Comparison of ENCODE assay signal across 10 cellular contexts in genomic region chr17:57518587-57519118, GRCh38.
A peak's percentile ranks its signal among the peaks of the same experiment; 100 is the strongest.
DNase-seq lines count a peak whose midpoint lies in the region; ATAC-seq, FAIRE-seq and TF ChIP-seq lines count a peak whose summit lies in the region.
"Had no signal": no experiment of that assay in that cellular context is flagged by ENCODE, and none has a peak within 500 bp of the region (broad histone marks: within the 10 kb centered on the region; RNA-seq: fewer than 3 reads in every experiment).

No MANE protein-coding gene starts in this region.

- no peak for DNase-seq in A549 (ENCODE audit: low read depth in 1 of 2, low spot score in 1 of 2)
- DNase-seq in NCI-H1092 treated with DMSO at 0.1 percent for 48 hours (lab: John Stamatoyannopoulos, UW) = peak; percentile 93
- DNase-seq in PC-3 = no peak
- DNase-seq in kidney = no peak
- DNase-seq in CD4-positive, alpha-beta memory T cell = no peak
- DNase-seq in GM03348 (ENCODE audit: low spot score) = no peak
- DNase-seq: stimulated activated CD4-positive, alpha-beta T cell treated with anti-CD3 and anti-CD28 coated beads, Interleukin-15, amount 100 ng/mL, for 24 hours had no signal

- CTCF ChIA-PET in A549 (lab: Yijun Ruan, JAX) (interaction anchor here (1.1 to 3.1 kb wide), 5 partner anchors 14 to 275 kb away, joined by 3 to 16 read pairs (median 4); no protein-coding TSS in a partner anchor), PC-3 (lab: Charles Lee) (no interaction called here)
- CTCF ChIA-PET in CD4-positive, alpha-beta memory T cell (lab: Charles Lee; ENCODE audit: partially characterized antibody) = interaction anchor here (1.4 kb wide), 1 partner anchor 275 kb away, joined by 4 read pairs; no protein-coding TSS in a partner anchor

- no peaks in the 10 kb centered on the region for H3K36me3 ChIP-seq in PC-3 (ENCODE audit: low read depth, low read length)
- no peaks in the 10 kb centered on the region for H3K36me3 ChIP-seq in kidney (ENCODE audit: control insufficient read depth in 1 of 2, insufficient read depth in 2 of 2, low read length in 2 of 2)
- H3K36me3 ChIP-seq in CD4-positive, alpha-beta memory T cell (ENCODE audit: insufficient read depth, low read length) = no peaks in the 10 kb centered on the region
- H3K36me3 ChIP-seq: thoracic aorta had no signal

- BruUV-seq in PC-3 (replicated peaks; lab: Mats Ljungman, UMichigan) = no TSS peak

- peak in 1 of 2 experiments; percentile 7; a peak in 4 of 6 replicates for ATAC-seq in A549
- no peak for ATAC-seq in PC-3
- no peak for ATAC-seq in HG02870 (IDR thresholded peaks at IDR 0.05; ENCODE audit: unreplicated experiment)
- no peak for ATAC-seq in GM21717 (IDR thresholded peaks at IDR 0.05; ENCODE audit: unreplicated experiment)

- no peaks in the 10 kb centered on the region for H3F3A ChIP-seq in PC-3 (ENCODE audit: low read length, unreplicated experiment)

- H3K4me1 Mint-ChIP-seq in CD4-positive, alpha-beta memory T cell = peaks cover 4 to 19% (median 12%) of the 10 kb centered on the region in 4 donors

- H3K4me3 ChIP-seq in A549 = no peak overlapping the region
- no peak overlapping the region for H3K4me3 ChIP-seq in PC-3 (ENCODE audit: low read length)
- no peak overlapping the region for H3K4me3 ChIP-seq in kidney (ENCODE audit: low read length in 2 of 2)
- no peak overlapping the region for H3K4me3 ChIP-seq in CD4-positive, alpha-beta memory T cell (ENCODE audit: low read length in 2 of 2)
- H3K4me3 ChIP-seq: thoracic aorta had no signal

- no peaks in the 10 kb centered on the region for H3K9me2 ChIP-seq in PC-3 (replicated peaks; ENCODE audit: low read length)

- H3K27ac ChIP-seq in A549 (peak overlapping the region; percentile 67 to 80), PC-3 (ENCODE audit: low read length) (peak overlapping the region; percentile 31), kidney (ENCODE audit: low read depth in 2 of 2, low read length in 2 of 2) (peak overlapping the region; percentile 41 to 73)
- H3K27ac ChIP-seq in CD4-positive, alpha-beta memory T cell (ENCODE audit: low read depth, low read length) = no peak overlapping the region
- H3K27ac ChIP-seq: thoracic aorta had no signal

- intact Hi-C loops in PC-3 (cut with micrococcal nuclease) (loop anchor here (5.0 to 10.0 kb wide), 2 partner anchors 144 to 261 kb away; partner anchors contain the start of gene MSI2), kidney (cut with DNase I) (no loop called here)
- intact Hi-C loops in CD4-positive, alpha-beta memory T cell (cut with micrococcal nuclease) = loop anchor here (10.0 kb wide), 1 partner anchor 274 kb away; no protein-coding TSS in a partner anchor

- no peaks in the 10 kb centered on the region for H3K79me2 ChIP-seq in PC-3 (ENCODE audit: low read length)

- H3K9me3 ChIP-seq in A549 (peaks cover 3% of the 10 kb centered on the region; the same call in 1 of the 3 replicates), PC-3 (ENCODE audit: low read length) (no peaks in the 10 kb centered on the region), kidney (ENCODE audit: control insufficient read depth in 1 of 2, low read length in 2 of 2) (no peaks in the 10 kb centered on the region)
- H3K9me3 ChIP-seq in CD4-positive, alpha-beta memory T cell (ENCODE audit: control insufficient read depth in 1 of 2, low read length in 2 of 2) = no peaks in the 10 kb centered on the region
- H3K9me3 ChIP-seq: thoracic aorta had no signal

- H3K27me3 Mint-ChIP-seq in CD4-positive, alpha-beta memory T cell = no peaks in the 10 kb centered on the region

- POLR2A ChIA-PET in A549 (lab: Yijun Ruan, JAX) (no interaction called here), PC-3 (lab: Charles Lee; ENCODE audit: unreplicated experiment) (no interaction called here)
- POLR2A ChIA-PET in CD4-positive, alpha-beta memory T cell (lab: Charles Lee; ENCODE audit: partially characterized antibody) = no interaction called here

- H2AFZ ChIP-seq in PC-3 (ENCODE audit: low read length) = no peak overlapping the region

- H3K9me3 Mint-ChIP-seq in CD4-positive, alpha-beta memory T cell = no peaks in the 10 kb centered on the region

- TF ChIP-seq POLR2A in A549 (IDR thresholded peaks at IDR 0.05; ENCODE audit: low read length) = no peak

- no peak for TF ChIP-seq RAD21 in A549 (conservative IDR thresholded peaks at IDR 0.05 in 1 of 2, IDR thresholded peaks at IDR 0.05 in 1 of 2)

- no peak for FAIRE-seq in A549 (lab: Jason Lieb, UNC)
- FAIRE-seq in kidney (lab: Jason Lieb, UNC) = no peak

- peak overlapping the region; percentile 63 for H3K4me2 ChIP-seq in A549
- peak overlapping the region; percentile 9; the same call in 1 of the 2 replicates for H3K4me2 ChIP-seq in PC-3 (ENCODE audit: low read length)

- H3K36me3 Mint-ChIP-seq in CD4-positive, alpha-beta memory T cell = peaks cover 0 to 5% of the 10 kb centered on the region in 2 donors

- no peak for TF ChIP-seq EP300 in A549 (IDR thresholded peaks at IDR 0.05)

- no peaks in the 10 kb centered on the region for H3K27me3 ChIP-seq in PC-3 (ENCODE audit: low read length)
- H3K27me3 ChIP-seq in CD4-positive, alpha-beta memory T cell (ENCODE audit: insufficient read depth, low read length) = no peaks in the 10 kb centered on the region

- H3K4me3 Mint-ChIP-seq in CD4-positive, alpha-beta memory T cell = no peak overlapping the region

- H4K20me1 ChIP-seq in PC-3 (ENCODE audit: low read length) = no peaks in the 10 kb centered on the region

- TF ChIP-seq CTCF in A549 (IDR thresholded peaks at IDR 0.05) (no peak), PC-3 (conservative IDR thresholded peaks at IDR 0.05; ENCODE audit: low read depth, low read length) (no peak), kidney (IDR thresholded peaks at IDR 0.05; ENCODE audit: borderline replicate concordance, extremely low read depth, insufficient read depth) (no peak)

- WGBS in A549 (ENCODE audit: missing lambda C conversion rate) = 95% methylated on average over 11 of the region's 11 CpGs

- H3K27ac Mint-ChIP-seq in CD4-positive, alpha-beta memory T cell = no peak overlapping the region

- H3K4me1 ChIP-seq in A549 (peaks cover 84% of the 10 kb centered on the region), PC-3 (ENCODE audit: insufficient read depth, low read length) (peaks cover 29% of the 10 kb centered on the region), kidney (ENCODE audit: control insufficient read depth in 1 of 2, insufficient read depth in 1 of 2, low read depth in 1 of 2, low read length in 2 of 2) (peaks cover 33 to 38% of the 10 kb centered on the region in 2 donors)
- H3K4me1 ChIP-seq in CD4-positive, alpha-beta memory T cell (ENCODE audit: insufficient read depth, low read length) = no peaks in the 10 kb centered on the region

- H3K9ac ChIP-seq in PC-3 (ENCODE audit: low read length) (no peak overlapping the region), kidney (ENCODE audit: low read length in 2 of 2) (peak overlapping the region in 1 of 2 donors; percentile 38)

TF ChIP-seq in A549, 52 proteins besides CTCF, POLR2A, EP300 and RAD21:
- TF ChIP-seq GATA3 (IDR thresholded peaks at IDR 0.05; ENCODE audit: borderline replicate concordance) = no peak
